ENCODE assay signal across 21 cellular contexts in the genomic region with DNA sequence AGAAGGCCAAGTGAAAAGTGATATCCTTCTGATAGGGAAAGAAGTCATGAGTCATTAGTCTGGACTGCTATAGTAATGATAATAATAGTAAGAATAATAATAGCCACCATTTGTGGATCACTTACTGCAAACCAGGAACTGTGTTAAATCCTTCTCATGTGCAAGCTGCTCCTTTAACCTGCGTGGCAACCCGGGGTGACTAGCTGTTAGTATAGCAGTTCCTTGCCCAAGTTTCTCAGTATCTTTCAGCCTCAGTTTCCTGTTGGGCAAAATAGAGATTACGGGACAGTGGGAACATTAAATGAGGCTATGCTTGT.
DNase-seq lines count a peak whose midpoint lies in the region; TF ChIP-seq lines count a peak whose summit lies in the region.
"Had no signal": no experiment of that assay in that cellular context is flagged by ENCODE, and none has a peak within 500 bp of the region (broad histone marks: within the 10 kb centered on the region; RNA-seq: fewer than 3 reads in every experiment).

No MANE protein-coding gene starts in this region.

- H3K27ac ChIP-seq in sigmoid colon, result no peak overlapping the region

- 65 to 82% methylated on average over 3 of the region's 3 CpGs for WGBS in sigmoid colon, 2 donors

- peak; percentile 19 for DNase-seq in Daoy (ENCODE audit: low read depth)
- peak; percentile 68 for DNase-seq in LHCN-M2 (ENCODE audit: low read depth)
- DNase-seq in fibroblast of mammary gland (ENCODE audit: low read depth), result peak; percentile 20
- no peak for DNase-seq in osteocyte (ENCODE audit: extremely low spot score, unreplicated experiment)
- DNase-seq in KG1 (lab: John Stamatoyannopoulos, UW), result no peak
- no peak for DNase-seq in AG08396 (ENCODE audit: low spot score)
- no peak for DNase-seq in sigmoid colon
- DNase-seq in T-helper 1 cell, result no peak
- DNase-seq: activated B cell treated with CpG ODN at 0.5 μM for 24 hours; activated CD8-positive, alpha-beta T cell treated with anti-CD3 and anti-CD28 coated beads for 36 hours; activated naive CD8-positive, alpha-beta T cell treated with anti-CD3 and anti-CD28 coated beads for 36 hours; activated T-cell treated with anti-CD3 and anti-CD28 coated beads, Interleukin-2, amount 50 U/mL, for 4 hours; central memory CD4-positive, alpha-beta T cell; effector memory CD4-positive, alpha-beta T cell; Kasumi-1; NCI-H1105; NCI-H2107; NCI-H526; occipital lobe; SHP77 treated with DMSO at 0.1 percent for 48 hours; T-helper 2 cell had no signal

- H3K27me3 ChIP-seq in sigmoid colon, result no peaks in the 10 kb centered on the region

- H3K36me3 ChIP-seq in sigmoid colon, result no peaks in the 10 kb centered on the region

- no peaks in the 10 kb centered on the region for H3K9me3 ChIP-seq in sigmoid colon

- peak overlapping the region; percentile 48 for H3K27ac Mint-ChIP-seq in osteocyte (ENCODE audit: unreplicated experiment)
- H3K27ac Mint-ChIP-seq: activated B cell treated with CpG ODN at 0.5 μM for 24 hours; activated CD8-positive, alpha-beta T cell treated with anti-CD3 and anti-CD28 coated beads for 36 hours; activated naive CD8-positive, alpha-beta T cell treated with anti-CD3 and anti-CD28 coated beads for 36 hours had no signal

- H3K4me1 ChIP-seq in sigmoid colon, result peaks cover 0 to 9% (median 2%) of the 10 kb centered on the region in 4 donors

- no peak overlapping the region for H3K4me3 Mint-ChIP-seq in osteocyte (ENCODE audit: unreplicated experiment)
- H3K4me3 Mint-ChIP-seq: activated B cell treated with CpG ODN at 0.5 μM for 24 hours; activated CD8-positive, alpha-beta T cell treated with anti-CD3 and anti-CD28 coated beads for 36 hours; activated naive CD8-positive, alpha-beta T cell treated with anti-CD3 and anti-CD28 coated beads for 36 hours; activated T-cell treated with anti-CD3 and anti-CD28 coated beads, Interleukin-2, amount 50 U/mL, for 4 hours had no signal

- H3K9me3 Mint-ChIP-seq in osteocyte (ENCODE audit: unreplicated experiment), result no peaks in the 10 kb centered on the region
- H3K9me3 Mint-ChIP-seq: activated B cell treated with CpG ODN at 0.5 μM for 24 hours; activated CD8-positive, alpha-beta T cell treated with anti-CD3 and anti-CD28 coated beads for 36 hours; activated naive CD8-positive, alpha-beta T cell treated with anti-CD3 and anti-CD28 coated beads for 36 hours; activated T-cell treated with anti-CD3 and anti-CD28 coated beads, Interleukin-2, amount 50 U/mL, for 4 hours had no signal

- TF ChIP-seq CTCF in fibroblast of mammary gland (conservative IDR thresholded peaks at IDR 0.05; ENCODE audit: control insufficient read depth, insufficient read depth, low read depth, low read length) (no peak), osteocyte (IDR thresholded peaks at IDR 0.05) (no peak), sigmoid colon (IDR thresholded peaks at IDR 0.05) (no peak)

- TF ChIP-seq EP300 in sigmoid colon (IDR thresholded peaks at IDR 0.05), result no peak

- no peaks in the 10 kb centered on the region for H3K27me3 Mint-ChIP-seq in osteocyte (ENCODE audit: unreplicated experiment)
- H3K27me3 Mint-ChIP-seq: activated B cell treated with CpG ODN at 0.5 μM for 24 hours had no signal

- no peaks in the 10 kb centered on the region for H3K36me3 Mint-ChIP-seq in osteocyte (ENCODE audit: unreplicated experiment)
- H3K36me3 Mint-ChIP-seq: activated naive CD8-positive, alpha-beta T cell treated with anti-CD3 and anti-CD28 coated beads for 36 hours had no signal

- intact Hi-C loops in sigmoid colon (cut with DNase I), result no loop called here

- no peak for TF ChIP-seq POLR2A in sigmoid colon (IDR thresholded peaks at IDR 0.05)

- H3K4me3 ChIP-seq in fibroblast of mammary gland (ENCODE audit: control insufficient read depth, low read depth, low read length) (no peak overlapping the region), sigmoid colon (no peak overlapping the region)

- H3K4me1 Mint-ChIP-seq in osteocyte (ENCODE audit: unreplicated experiment), result peaks cover 27% of the 10 kb centered on the region
- H3K4me1 Mint-ChIP-seq: activated naive CD8-positive, alpha-beta T cell treated with anti-CD3 and anti-CD28 coated beads for 36 hours had no signal

Comparison
In these comparisons a context has a peak if more than half of its experiments do, and no peak if none do; other contexts are left out.
1. DNase-seq: peak in Daoy (single experiment), LHCN-M2 (single experiment) and fibroblast of mammary gland (single experiment); none in osteocyte (single experiment), KG1 (single experiment), AG08396 (single experiment), sigmoid colon (single experiment) and T-helper 1 cell (0 of 5).